24 cellular contexts compared by ENCODE assay signal in genomic region chr20:32010666-32011065, GRCh38. TPM values are rescaled to one million over a fixed set of nuclear protein-coding genes. Genes with fewer than 3 reads are reported as not detected.
DNase-seq lines count a peak whose midpoint lies in the region; ATAC-seq and TF ChIP-seq lines count a peak whose summit lies in the region.
"Had no signal": no experiment of that assay in that cellular context is flagged by ENCODE, and none has a peak within 500 bp of the region (broad histone marks: within the 10 kb centered on the region; RNA-seq: fewer than 3 reads in every experiment).

No MANE protein-coding gene starts in this region.

- no peaks in the 10 kb centered on the region for H3K36me3 ChIP-seq in heart right ventricle
- H3K36me3 ChIP-seq in esophagus muscularis mucosa = no peaks in the 10 kb centered on the region
- H3K36me3 ChIP-seq in neural progenitor cell = no peaks in the 10 kb centered on the region
- H3K36me3 ChIP-seq in uterus = no peaks in the 10 kb centered on the region

- no peak for TF ChIP-seq CTCF in heart right ventricle (IDR thresholded peaks at IDR 0.05)
- no peak for TF ChIP-seq CTCF in esophagus muscularis mucosa (IDR thresholded peaks at IDR 0.05)
- no peak for TF ChIP-seq CTCF in neural progenitor cell (IDR thresholded peaks at IDR 0.05)
- no peak for TF ChIP-seq CTCF in uterus (IDR thresholded peaks at IDR 0.05)

- H3K9me3 ChIP-seq in heart right ventricle (no peaks in the 10 kb centered on the region), esophagus muscularis mucosa (no peaks in the 10 kb centered on the region), neural progenitor cell (ENCODE audit: low read depth) (no peaks in the 10 kb centered on the region), uterus (no peaks in the 10 kb centered on the region)

- DNase-seq in heart right ventricle = no peak
- DNase-seq in cardiac septum (ENCODE audit: low spot score) = no peak
- DNase-seq in esophagus muscularis mucosa (ENCODE audit: extremely low spot score) = no peak
- DNase-seq in neural progenitor cell (ENCODE audit: low spot score) = peak; percentile 18
- DNase-seq in uterus = no peak
- no peak for DNase-seq in 8988T
- DNase-seq in activated CD4-positive, alpha-beta T cell treated with anti-CD3 and anti-CD28 coated beads, Interleukin-2, amount 50 U/mL, for 4 hours = no peak
- DNase-seq: activated CD4-positive, alpha-beta T cell treated with anti-CD3 and anti-CD28 coated beads for 4 hours; activated CD8-positive, alpha-beta memory T cell treated with anti-CD3 and anti-CD28 coated beads, Interleukin-2, amount 10 ng/mL, durations not matched to agents 7 days and 5 days; activated naive CD8-positive, alpha-beta T cell treated with anti-CD3 and anti-CD28 coated beads for 36 hours; DMS153; GF-D8; HCEC 1CT; NCI-H187; NCI-H226; occipital lobe had no signal

- H3K4me2 ChIP-seq in neural progenitor cell = no peak overlapping the region

- ATAC-seq in heart right ventricle (peak in 7 of 8 donors; percentile 1 to 29 (median 22)), GM18498 (IDR thresholded peaks at IDR 0.05; ENCODE audit: unreplicated experiment) (no peak)
- ATAC-seq: activated CD8-positive, alpha-beta memory T cell treated with anti-CD3 and anti-CD28 coated beads, Interleukin-2, amount 10 ng/mL, durations not matched to agents 7 days and 5 days had no signal

- H3K79me2 ChIP-seq in neural progenitor cell (ENCODE audit: low read depth) = no peaks in the 10 kb centered on the region

- no peak overlapping the region for H3K4me3 Mint-ChIP-seq in neural progenitor cell
- H3K4me3 Mint-ChIP-seq: activated CD8-positive, alpha-beta memory T cell treated with anti-CD3 and anti-CD28 coated beads, Interleukin-2, amount 10 ng/mL, durations not matched to agents 7 days and 5 days; activated naive CD8-positive, alpha-beta T cell treated with anti-CD3 and anti-CD28 coated beads for 36 hours; dendritic cell treated with granulocyte-macrophage colony-stimulating factor and Interleukin-4, amounts not matched to agents 40 ng/mL and 50 ng/mL, for 4 days; IgD-negative memory B cell had no signal

- H3K36me3 Mint-ChIP-seq in neural progenitor cell = no peaks in the 10 kb centered on the region
- H3K36me3 Mint-ChIP-seq: activated CD8-positive, alpha-beta memory T cell treated with anti-CD3 and anti-CD28 coated beads, Interleukin-2, amount 10 ng/mL, durations not matched to agents 7 days and 5 days; activated naive CD8-positive, alpha-beta T cell treated with anti-CD3 and anti-CD28 coated beads for 36 hours; IgD-negative memory B cell had no signal

- no peaks in the 10 kb centered on the region for H4K20me1 ChIP-seq in neural progenitor cell (ENCODE audit: low read depth)

- no peak for TF ChIP-seq EP300 in esophagus muscularis mucosa (IDR thresholded peaks at IDR 0.05)

- peaks cover 23% of the 10 kb centered on the region for H3F3A ChIP-seq in neural progenitor cell (ENCODE audit: low read depth)

- H3K27ac Mint-ChIP-seq in neural progenitor cell = no peak overlapping the region
- H3K27ac Mint-ChIP-seq: activated CD8-positive, alpha-beta memory T cell treated with anti-CD3 and anti-CD28 coated beads, Interleukin-2, amount 10 ng/mL, durations not matched to agents 7 days and 5 days; activated naive CD8-positive, alpha-beta T cell treated with anti-CD3 and anti-CD28 coated beads for 36 hours; dendritic cell treated with granulocyte-macrophage colony-stimulating factor and Interleukin-4, amounts not matched to agents 40 ng/mL and 50 ng/mL, for 4 days had no signal

- H3K27me3 ChIP-seq in heart right ventricle (peaks cover 0 to 28% (median 3%) of the 10 kb centered on the region in 7 donors), esophagus muscularis mucosa (peaks cover 0 to 69% (median 0%) of the 10 kb centered on the region in 4 donors), neural progenitor cell (peaks cover 10% of the 10 kb centered on the region), uterus (no peaks in the 10 kb centered on the region)

- H3K27ac ChIP-seq in heart right ventricle (peak overlapping the region; percentile 65 to 95 (median 86)), esophagus muscularis mucosa (replicated peaks in 1 of 4) (peak overlapping the region in 3 of 4 donors; percentile 22 to 68 (median 49)), neural progenitor cell (no peak overlapping the region), uterus (peak overlapping the region; percentile 33 to 52)
- H3K27ac ChIP-seq: HL-60 had no signal

- 39 to 45% methylated on average over 8 of the region's 8 CpGs for WGBS in heart right ventricle, 2 donors
- 27% methylated on average over 5 of the region's 8 CpGs for WGBS in esophagus muscularis mucosa

- H3K4me1 ChIP-seq in heart right ventricle (peaks cover 0 to 75% (median 44%) of the 10 kb centered on the region in 9 donors), esophagus muscularis mucosa (peaks cover 0 to 38% (median 8%) of the 10 kb centered on the region in 4 donors), neural progenitor cell (peaks cover 14% of the 10 kb centered on the region), uterus (no peaks in the 10 kb centered on the region)

- intact Hi-C loops in heart right ventricle (cut with DNase I) (no loop called here), cardiac septum (cut with DNase I) (no loop called here), esophagus muscularis mucosa (cut with DNase I) (no loop called here), uterus (cut with DNase I; ENCODE audit: low total_unique reads) (no loop called here)

- H3K9me3 Mint-ChIP-seq in neural progenitor cell = peaks cover 2% of the 10 kb centered on the region
- H3K9me3 Mint-ChIP-seq: activated naive CD8-positive, alpha-beta T cell treated with anti-CD3 and anti-CD28 coated beads for 36 hours; dendritic cell treated with granulocyte-macrophage colony-stimulating factor and Interleukin-4, amounts not matched to agents 40 ng/mL and 50 ng/mL, for 4 days; IgD-negative memory B cell had no signal

- TF ChIP-seq POLR2A in esophagus muscularis mucosa (IDR thresholded peaks at IDR 0.05; ENCODE audit: low read depth) (no peak), uterus (IDR thresholded peaks at IDR 0.05) (no peak)

- no peak overlapping the region for H3K9ac ChIP-seq in neural progenitor cell

- no peak overlapping the region for H2AFZ ChIP-seq in neural progenitor cell (replicated peaks)

- peaks cover 41% of the 10 kb centered on the region for H3K4me1 Mint-ChIP-seq in neural progenitor cell
- H3K4me1 Mint-ChIP-seq: IgD-negative memory B cell had no signal

- H3K4me3 ChIP-seq in heart right ventricle (peak overlapping the region; percentile 28 to 63 (median 54)), esophagus muscularis mucosa (peak overlapping the region; percentile 37 to 51 (median 38)), neural progenitor cell (no peak overlapping the region), uterus (peak overlapping the region in 1 of 2 donors; percentile 15)

- peaks cover 9% of the 10 kb centered on the region for H3K27me3 Mint-ChIP-seq in neural progenitor cell (ENCODE audit: insufficient read depth, low read depth)

RNA-seq across cellular contexts. Expression of gene CCM2L, which starts 0.4 kb away (rescaled TPM):
- 10 to 100 TPM in 1 of 10 donors, 1 to 10 TPM in 9; 4.9 to 10.7 (median 7.4) TPM for total RNA-seq in heart right ventricle
- polyA plus RNA-seq in heart right ventricle = 10 to 100 TPM; 12.9 to 26.8 TPM
- total RNA-seq in cardiac septum = 7.0 TPM
- total RNA-seq in esophagus muscularis mucosa = 10 to 100 TPM in 2 of 4 donors, 1 to 10 TPM in 2; 6.0 to 12.1 (median 10.4) TPM
- total RNA-seq in neural progenitor cell (ENCODE audit: low replicate concordance) = 0.75 and 3.9 TPM in 2 replicates
- 10 to 100 TPM in 2 of 4 donors, 1 to 10 TPM in 2; 3.5 to 21.9 (median 10.0) TPM for total RNA-seq in uterus
- total RNA-seq: activated CD8-positive, alpha-beta memory T cell treated with anti-CD3 and anti-CD28 coated beads, Interleukin-2, amount 10 ng/mL, durations not matched to agents 7 days and 5 days; activated naive CD8-positive, alpha-beta T cell treated with anti-CD3 and anti-CD28 coated beads for 36 hours; myocyte had no signal
- polyA plus RNA-seq: AG04450, IgD-negative memory B cell had no signal

RNA-seq across cellular contexts. Expression of gene HCK, which starts 41.4 kb away (rescaled TPM):
- 10 to 100 TPM in 1 of 10 donors, 1 to 10 TPM in 9; 1.6 to 22.9 (median 3.0) TPM for total RNA-seq in heart right ventricle
- 1 to 10 TPM; 2.3 to 3.7 TPM for polyA plus RNA-seq in heart right ventricle
- total RNA-seq in cardiac septum = 5.5 TPM
- 10 to 100 TPM in 2 of 4 donors, 1 to 10 TPM in 2; 7.8 to 36.6 (median 11.4) TPM for total RNA-seq in esophagus muscularis mucosa
- not detected in 2 replicates for total RNA-seq in neural progenitor cell (ENCODE audit: low replicate concordance)
- 1 to 10 TPM; 1.3 to 7.0 (median 4.1) TPM for total RNA-seq in uterus
- total RNA-seq: activated CD8-positive, alpha-beta memory T cell treated with anti-CD3 and anti-CD28 coated beads, Interleukin-2, amount 10 ng/mL, durations not matched to agents 7 days and 5 days; activated naive CD8-positive, alpha-beta T cell treated with anti-CD3 and anti-CD28 coated beads for 36 hours; myocyte had no signal
- polyA plus RNA-seq: AG04450 had no signal

RNA-seq across cellular contexts. Expression of gene XKR7, which starts 42.7 kb away (rescaled TPM):
- total RNA-seq in heart right ventricle = not detected
- not detected for polyA plus RNA-seq in heart right ventricle
- total RNA-seq in cardiac septum = not detected
- not detected for total RNA-seq in esophagus muscularis mucosa
- 0.07 and 0.19 TPM in 2 replicates for total RNA-seq in neural progenitor cell (ENCODE audit: low replicate concordance)
- total RNA-seq in uterus = under 1 TPM in 1 of 4 donors, not detected in 3; 0.14 TPM
- total RNA-seq: activated CD8-positive, alpha-beta memory T cell treated with anti-CD3 and anti-CD28 coated beads, Interleukin-2, amount 10 ng/mL, durations not matched to agents 7 days and 5 days; esophagus mucosa; myocyte had no signal
- polyA plus RNA-seq: AG04450, IgD-negative memory B cell, liver had no signal

RNA-seq across cellular contexts. Expression of gene PDRG1, which starts 58.8 kb away (rescaled TPM):
- total RNA-seq in heart right ventricle (10 to 100 TPM in 1 of 10 donors, 1 to 10 TPM in 9; 6.4 to 10.7 (median 7.5) TPM), cardiac septum (7.9 TPM), esophagus muscularis mucosa (10 to 100 TPM in 3 of 4 donors, 1 to 10 TPM in 1; 7.9 to 15.9 (median 10.8) TPM), neural progenitor cell (ENCODE audit: low replicate concordance) (11.1 and 15.3 TPM in 2 replicates), uterus (100 to 1,000 TPM in 1 of 4 donors, 10 to 100 TPM in 1, 1 to 10 TPM in 2; 1.2 to 109 (median 9.5) TPM)
- polyA plus RNA-seq in heart right ventricle = 10 to 100 TPM in 1 of 2 donors, 1 to 10 TPM in 1; 7.3 to 12.8 TPM
